9 cellular contexts compared by ENCODE assay signal in the genomic region with DNA sequence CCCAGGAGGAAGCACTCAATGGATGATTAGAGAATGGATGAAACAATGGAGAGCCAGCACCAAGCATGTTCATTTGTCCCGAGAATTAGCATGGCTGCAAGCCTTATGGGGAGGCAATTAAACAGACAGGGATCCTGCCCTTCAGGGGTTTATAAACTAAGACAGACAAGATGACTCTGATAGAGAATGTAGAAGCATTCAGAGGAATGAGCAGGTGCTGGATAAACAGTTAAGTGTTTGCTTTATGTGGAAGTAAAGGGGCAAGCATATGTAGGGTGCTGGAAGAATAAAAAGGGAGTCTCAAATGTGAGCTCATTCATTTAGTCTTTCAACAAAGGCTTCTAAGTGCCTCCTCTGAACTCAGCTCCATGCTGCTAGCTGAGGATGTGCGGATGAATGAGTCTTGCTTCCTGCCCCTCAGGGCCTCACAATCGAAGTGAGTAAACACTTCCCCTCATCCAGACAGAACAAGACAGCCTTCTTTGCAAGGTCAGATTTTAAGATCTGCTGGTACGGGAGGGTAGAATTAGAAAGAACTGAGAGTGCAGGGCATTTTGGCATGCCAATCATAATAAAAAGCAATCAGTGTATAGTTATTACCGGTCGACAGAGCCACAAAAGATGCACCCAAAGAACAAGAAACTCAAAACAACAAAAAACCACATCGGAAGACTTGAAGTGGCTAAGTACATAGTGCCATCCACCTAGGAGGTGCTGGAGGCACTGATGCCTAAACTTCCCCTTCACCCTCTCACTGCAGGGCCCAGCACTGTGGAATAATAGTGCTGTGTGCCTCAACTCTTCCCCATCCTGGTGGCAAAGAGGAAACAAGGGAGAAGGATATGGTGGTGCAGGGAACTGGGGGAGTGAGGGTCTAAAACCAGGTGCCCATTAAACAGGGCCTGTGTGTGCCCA.
DNase-seq lines count a peak whose midpoint lies in the region; ATAC-seq, FAIRE-seq and TF ChIP-seq lines count a peak whose summit lies in the region.
"Had no signal": no experiment of that assay in that cellular context is flagged by ENCODE, and none has a peak within 500 bp of the region (broad histone marks: within the 10 kb centered on the region; RNA-seq: fewer than 3 reads in every experiment).

No MANE protein-coding gene starts in this region.

- no peak overlapping the region for H2BK15ac ChIP-seq in IMR-90 (ENCODE audit: low read depth, low read length)

- no peak overlapping the region for H3K18ac ChIP-seq in IMR-90 (ENCODE audit: low read depth, low read length)

- H3K4ac ChIP-seq in IMR-90 (ENCODE audit: low read depth, low read length), result no peak overlapping the region

- no peak overlapping the region for H3K14ac ChIP-seq in IMR-90 (replicated peaks; ENCODE audit: low read depth, low read length)

- H3K4me1 Mint-ChIP-seq in activated T-helper 17 cell treated with anti-CD3 and anti-CD28 coated beads, Interleukin-2, amount 50 U/mL, for 72 hours, result no peaks in the 10 kb centered on the region

- no peak overlapping the region for H2AK9ac ChIP-seq in IMR-90 (replicated peaks; ENCODE audit: low read depth, low read length, poor library complexity)

- H3K27ac ChIP-seq in IMR-90 (ENCODE audit: insufficient read depth, low read length) (no peak overlapping the region), lower lobe of right lung (no peak overlapping the region)

- FAIRE-seq in GM12892 (lab: Jason Lieb, UNC) (peak; percentile 57), frontal cortex (lab: Jason Lieb, UNC) (no peak)

- H3K27me3 ChIP-seq in IMR-90 (ENCODE audit: control insufficient read depth, insufficient read depth, low read length), result no peaks in the 10 kb centered on the region
- no peaks in the 10 kb centered on the region for H3K27me3 ChIP-seq in BE2C
- no peaks in the 10 kb centered on the region for H3K27me3 ChIP-seq in lower lobe of right lung (ENCODE audit: low read depth)

- ATAC-seq in GM21447 (IDR thresholded peaks at IDR 0.05; ENCODE audit: unreplicated experiment) (peak; percentile 90), IMR-90 (ENCODE audit: low read depth) (no peak), lower lobe of right lung (no peak)
- ATAC-seq in activated T-helper 17 cell treated with anti-CD3 and anti-CD28 coated beads, Interleukin-2, amount 50 U/mL, for 72 hours (replicated peaks), result no peak

- H3K23ac ChIP-seq in IMR-90 (ENCODE audit: low read depth, low read length), result no peak overlapping the region

- H3K56ac ChIP-seq in IMR-90 (ENCODE audit: extremely low read depth, insufficient read depth, low read length), result no peak overlapping the region

- WGBS in IMR-90 (ENCODE audit: extremely low coverage in 2 of 2, insufficient read length in 1 of 2), 2 experiments, result no CpG with 5 or more reads among the region's 7 CpGs

- no peak for TF ChIP-seq RAD21 in IMR-90 (IDR thresholded peaks at IDR 0.05; ENCODE audit: low read length)

- TF ChIP-seq POLR2A in GM12892 (IDR thresholded peaks at IDR 0.05; ENCODE audit: low read depth, low read length), result 0 out of 2 replicates have a peak, but pooled peaks have one; percentile 32
- TF ChIP-seq POLR2A in IMR-90 (IDR thresholded peaks at IDR 0.05; ENCODE audit: low read depth, low read length), result no peak

- H2AFZ ChIP-seq in IMR-90 (replicated peaks; ENCODE audit: low read length, poor library complexity), result peak overlapping the region; percentile 24

- no peak overlapping the region for H3K4me3 Mint-ChIP-seq in activated T-helper 17 cell treated with anti-CD3 and anti-CD28 coated beads, Interleukin-2, amount 50 U/mL, for 72 hours

- no peak overlapping the region for H3K9ac ChIP-seq in IMR-90 (ENCODE audit: low read depth, low read length)

- in situ Hi-C loops in IMR-90 (cut with MboI; ENCODE audit: low sequenced_read_pairs), result no loop called here

- DNase-seq in GM12892 (ENCODE audit: insufficient read length) (peak; percentile 27), IMR-90 (no peak), germinal center (ENCODE audit: low spot score) (peak; percentile 42), frontal cortex (ENCODE audit: low spot score in 2 of 2) (no peak), BE2C (no peak), lower lobe of right lung (no peak)
- DNase-seq: activated gamma-delta T cell had no signal

- H3K4me2 ChIP-seq in IMR-90 (ENCODE audit: low read depth, low read length), result no peak overlapping the region

- no peak overlapping the region for H4K91ac ChIP-seq in IMR-90 (ENCODE audit: insufficient read depth, low read depth, low read length)

- H2BK120ac ChIP-seq in IMR-90 (ENCODE audit: low read depth, low read length), result no peak overlapping the region

- no peak overlapping the region for H4K8ac ChIP-seq in IMR-90 (ENCODE audit: low read depth in 2 of 2, low read length in 2 of 2)

- no peaks in the 10 kb centered on the region for H3K36me3 ChIP-seq in IMR-90 (ENCODE audit: control insufficient read depth, insufficient read depth, low read length)
- H3K36me3 ChIP-seq in BE2C, result no peaks in the 10 kb centered on the region
- no peaks in the 10 kb centered on the region for H3K36me3 ChIP-seq in lower lobe of right lung

- H3K79me1 ChIP-seq in IMR-90 (ENCODE audit: low read depth in 1 of 2, low read length in 2 of 2), result no peaks in the 10 kb centered on the region

- H3K9me3 Mint-ChIP-seq in activated T-helper 17 cell treated with anti-CD3 and anti-CD28 coated beads, Interleukin-2, amount 50 U/mL, for 72 hours, result no peaks in the 10 kb centered on the region

- H2BK5ac ChIP-seq in IMR-90 (ENCODE audit: low read depth, low read length, poor library complexity, severe bottlenecking), result no peak overlapping the region

- CTCF ChIA-PET in IMR-90 (lab: Yijun Ruan, JAX), result interaction anchor here (0.6 kb wide), 1 partner anchor 958 kb away, joined by 3 read pairs; no protein-coding TSS in a partner anchor

- TF ChIP-seq CTCF in IMR-90 (conservative IDR thresholded peaks at IDR 0.05; ENCODE audit: low read depth, low read length) (no peak), BE2C (IDR thresholded peaks at IDR 0.05; ENCODE audit: low read depth, low read length) (no peak), lower lobe of right lung (IDR thresholded peaks at IDR 0.05) (no peak)

- no peaks in the 10 kb centered on the region; the same call in 1 of the 2 replicates for H3K9me3 ChIP-seq in IMR-90 (ENCODE audit: control insufficient read depth, insufficient read depth, low read length)
- H3K9me3 ChIP-seq in BE2C, result no peaks in the 10 kb centered on the region
- H3K9me3 ChIP-seq in lower lobe of right lung, result no peaks in the 10 kb centered on the region

- peaks cover 11% of the 10 kb centered on the region for H3K27me3 Mint-ChIP-seq in activated T-helper 17 cell treated with anti-CD3 and anti-CD28 coated beads, Interleukin-2, amount 50 U/mL, for 72 hours

- H2BK20ac ChIP-seq in IMR-90 (ENCODE audit: low read depth, low read length), result no peak overlapping the region

- H4K20me1 ChIP-seq in IMR-90 (ENCODE audit: insufficient read depth, low read length), result no peaks in the 10 kb centered on the region

- H3K4me1 ChIP-seq in IMR-90 (ENCODE audit: control insufficient read depth, insufficient read depth, low read length) (no peaks in the 10 kb centered on the region), BE2C (no peaks in the 10 kb centered on the region), lower lobe of right lung (no peaks in the 10 kb centered on the region)

- intact Hi-C loops in IMR-90 (cut with micrococcal nuclease), result no loop called here
- intact Hi-C loops in lower lobe of right lung (cut with DNase I), result no loop called here

- POLR2A ChIA-PET in IMR-90 (lab: Charles Lee; ENCODE audit: unreplicated experiment), result no interaction called here

- no peak overlapping the region for H4K5ac ChIP-seq in IMR-90 (ENCODE audit: low read depth, low read length)

- BruUV-seq in IMR-90 (replicated peaks; lab: Mats Ljungman, UMichigan), result no TSS peak

- H3K9me1 ChIP-seq in IMR-90 (ENCODE audit: insufficient read depth, low read length), result no peaks in the 10 kb centered on the region

- no peak overlapping the region for H3K4me3 ChIP-seq in IMR-90 (ENCODE audit: insufficient read depth, low read depth, low read length)
- H3K4me3 ChIP-seq in BE2C (ENCODE audit: low read depth, low read length), result no peak overlapping the region
- H3K4me3 ChIP-seq in lower lobe of right lung, result no peak overlapping the region

- dilution Hi-C loops in IMR-90 (cut with HindIII; ENCODE audit: low sequenced_read_pairs, unreplicated experiment), result no loop called here

- H3K27ac Mint-ChIP-seq in activated T-helper 17 cell treated with anti-CD3 and anti-CD28 coated beads, Interleukin-2, amount 50 U/mL, for 72 hours, result no peak overlapping the region

- no peak overlapping the region for H2AK5ac ChIP-seq in IMR-90 (ENCODE audit: low read depth, low read length)

- H3K36me3 Mint-ChIP-seq in activated T-helper 17 cell treated with anti-CD3 and anti-CD28 coated beads, Interleukin-2, amount 50 U/mL, for 72 hours (ENCODE audit: low read depth), result no peaks in the 10 kb centered on the region

TF ChIP-seq in IMR-90, 13 proteins besides CTCF, POLR2A, EP300 and RAD21 (continues in another document):
- TF ChIP-seq FOS (IDR thresholded peaks at IDR 0.05; ENCODE audit: low read depth, low read length) (no peak), NFE2L2 (IDR thresholded peaks at IDR 0.05; ENCODE audit: low read depth, low read length) (no peak), MAZ (IDR thresholded peaks at IDR 0.05; ENCODE audit: borderline replicate concordance, low read depth, low read length) (no peak), RCOR1 (IDR thresholded peaks at IDR 0.05; ENCODE audit: insufficient replicate concordance, low read length) (no peak), CHD1 (IDR thresholded peaks at IDR 0.05; ENCODE audit: low read depth, low read length) (no peak), RFX5 (IDR thresholded peaks at IDR 0.05; ENCODE audit: low read depth, low read length) (no peak), MAFK (IDR thresholded peaks at IDR 0.05; ENCODE audit: low read depth, low read length) (no peak)
- TF ChIP-seq, protein P1, sequence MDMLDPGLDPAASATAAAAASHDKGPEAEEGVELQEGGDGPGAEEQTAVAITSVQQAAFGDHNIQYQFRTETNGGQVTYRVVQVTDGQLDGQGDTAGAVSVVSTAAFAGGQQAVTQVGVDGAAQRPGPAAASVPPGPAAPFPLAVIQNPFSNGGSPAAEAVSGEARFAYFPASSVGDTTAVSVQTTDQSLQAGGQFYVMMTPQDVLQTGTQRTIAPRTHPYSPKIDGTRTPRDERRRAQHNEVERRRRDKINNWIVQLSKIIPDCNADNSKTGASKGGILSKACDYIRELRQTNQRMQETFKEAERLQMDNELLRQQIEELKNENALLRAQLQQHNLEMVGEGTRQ (IDR thresholded peaks at IDR 0.05; ENCODE audit: low read depth, low read length), result no peak
- TF ChIP-seq, protein P2, sequence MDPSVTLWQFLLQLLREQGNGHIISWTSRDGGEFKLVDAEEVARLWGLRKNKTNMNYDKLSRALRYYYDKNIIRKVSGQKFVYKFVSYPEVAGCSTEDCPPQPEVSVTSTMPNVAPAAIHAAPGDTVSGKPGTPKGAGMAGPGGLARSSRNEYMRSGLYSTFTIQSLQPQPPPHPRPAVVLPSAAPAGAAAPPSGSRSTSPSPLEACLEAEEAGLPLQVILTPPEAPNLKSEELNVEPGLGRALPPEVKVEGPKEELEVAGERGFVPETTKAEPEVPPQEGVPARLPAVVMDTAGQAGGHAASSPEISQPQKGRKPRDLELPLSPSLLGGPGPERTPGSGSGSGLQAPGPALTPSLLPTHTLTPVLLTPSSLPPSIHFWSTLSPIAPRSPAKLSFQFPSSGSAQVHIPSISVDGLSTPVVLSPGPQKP (IDR thresholded peaks at IDR 0.05; ENCODE audit: borderline replicate concordance, low read depth, low read length), result no peak

Comparison
In these comparisons a context has a peak if more than half of its experiments do, and no peak if none do; other contexts are left out.
1. DNase-seq: peak in GM12892 (single experiment) and germinal center (single experiment); none in IMR-90 (single experiment), frontal cortex (0 of 2), BE2C (single experiment) and lower lobe of right lung (single experiment).